ENCODE assay signal across 15 cellular contexts in the genomic region with DNA sequence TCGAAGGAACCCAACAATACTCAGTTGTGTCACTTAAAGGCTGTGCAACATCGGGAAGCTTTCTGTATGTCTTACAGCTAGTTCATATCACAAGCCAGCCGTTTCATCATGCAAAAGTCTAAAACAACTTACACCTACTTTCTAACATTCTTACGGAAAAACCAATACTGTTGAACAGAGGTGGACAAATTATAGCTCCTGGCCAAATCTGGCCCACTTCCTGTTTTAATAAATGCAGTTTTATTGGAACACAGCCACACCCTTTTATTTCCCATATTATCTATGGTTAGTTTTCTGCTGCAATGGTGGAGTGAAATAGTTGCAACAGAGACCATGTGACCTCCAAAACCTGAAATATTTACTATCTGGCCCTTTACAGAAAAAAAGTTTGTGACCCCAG. TPM values are rescaled to one million over a fixed set of nuclear protein-coding genes. Genes with fewer than 3 reads are reported as not detected.
DNase-seq lines count a peak whose midpoint lies in the region; ATAC-seq and TF ChIP-seq lines count a peak whose summit lies in the region.
"Had no signal": no experiment of that assay in that cellular context is flagged by ENCODE, and none has a peak within 500 bp of the region (broad histone marks: within the 10 kb centered on the region; RNA-seq: fewer than 3 reads in every experiment).

No MANE protein-coding gene starts in this region.

- DNase-seq in NOMO-1 treated with DMSO at 0.1 percent for 48 hours (lab: John Stamatoyannopoulos, UW; ENCODE audit: unreplicated experiment) (peak; percentile 18), NOMO-1 treated with dmso at 0.1 percent for 144 hours (lab: John Stamatoyannopoulos, UW; ENCODE audit: unreplicated experiment) (no peak), SK-N-MC (ENCODE audit: low read depth, low spot score) (no peak), SKM-1 treated with dmso at 0.1 percent for 144 hours (lab: John Stamatoyannopoulos, UW; ENCODE audit: unreplicated experiment) (no peak), colonic mucosa (no peak)
- DNase-seq: CD8-positive, alpha-beta T cell; COR-L47; DMS153; DMS79 treated with DMSO at 0.1 percent for 48 hours; EL; HCEC 1CT had no signal

- no peaks in the 10 kb centered on the region for H3K27me3 ChIP-seq in colonic mucosa

- no peaks in the 10 kb centered on the region for H3K4me1 ChIP-seq in colonic mucosa

- peak overlapping the region; percentile 33 for H3K27ac ChIP-seq in KOPT-K1 (ENCODE audit: low read depth, low read length, poor library complexity, severe bottlenecking)
- peak overlapping the region; percentile 0; the same call in 1 of the 2 replicates for H3K27ac ChIP-seq in SK-N-MC
- H3K27ac ChIP-seq in colonic mucosa, result no peak overlapping the region
- H3K27ac ChIP-seq: 22Rv1, HL-60 had no signal

- ATAC-seq in HG02759 (IDR thresholded peaks at IDR 0.05; ENCODE audit: unreplicated experiment), result no peak
- ATAC-seq: CD8-positive, alpha-beta T cell had no signal

- H3K9me3 ChIP-seq in KOPT-K1 (ENCODE audit: insufficient read depth, low read length, poor library complexity, severe bottlenecking), result no peaks in the 10 kb centered on the region
- no peaks in the 10 kb centered on the region for H3K9me3 ChIP-seq in SK-N-MC (ENCODE audit: low read depth, low read length)
- no peaks in the 10 kb centered on the region for H3K9me3 ChIP-seq in colonic mucosa

- no peak for TF ChIP-seq CTCF in colonic mucosa (IDR thresholded peaks at IDR 0.05)

- H3K4me3 ChIP-seq in SK-N-MC (no peak overlapping the region), colonic mucosa (no peak overlapping the region)

- no peak overlapping the region for H3K9ac ChIP-seq in SK-N-MC (ENCODE audit: insufficient read length)
- H3K9ac ChIP-seq in colonic mucosa (ENCODE audit: low read depth in 2 of 2, low read length in 2 of 2), result no peak overlapping the region

- intact Hi-C loops in colonic mucosa (cut with DNase I), result no loop called here

- H3K36me3 ChIP-seq in KOPT-K1 (ENCODE audit: insufficient read depth, low read length), result peaks cover 42% of the 10 kb centered on the region
- H3K36me3 ChIP-seq in SK-N-MC (ENCODE audit: insufficient read depth, low read length), result no peaks in the 10 kb centered on the region
- no peaks in the 10 kb centered on the region for H3K36me3 ChIP-seq in colonic mucosa

RNA-seq across cellular contexts. Expression of a gene that starts 46.6 kb away (rescaled TPM):
- total RNA-seq in colonic mucosa, result 10 to 100 TPM; 67.2 to 78.0 TPM
